Comparison of ENCODE assay signal across 18 cellular contexts in genomic region chr20:25725639-25726038, GRCh38. TPM values are rescaled to one million over a fixed set of nuclear protein-coding genes. Genes with fewer than 3 reads are reported as not detected.
DNase-seq lines count a peak whose midpoint lies in the region; ATAC-seq, FAIRE-seq and TF ChIP-seq lines count a peak whose summit lies in the region.
"Had no signal": no experiment of that assay in that cellular context is flagged by ENCODE, and none has a peak within 500 bp of the region (broad histone marks: within the 10 kb centered on the region; RNA-seq: fewer than 3 reads in every experiment).

No MANE protein-coding gene starts in this region.

- no peak overlapping the region for H3K4me3 Mint-ChIP-seq in activated naive CD4-positive, alpha-beta T cell treated with anti-CD3 and anti-CD28 coated beads for 36 hours
- H3K4me3 Mint-ChIP-seq: CD4-positive, alpha-beta T cell had no signal

- H3K4me3 ChIP-seq in DND-41 (ENCODE audit: low read depth in 1 of 2, low read length in 2 of 2) (peak overlapping the region in 1 of 2 experiments; percentile 39; a peak in 1 of 4 replicates), MM.1S (ENCODE audit: low read length) (no peak overlapping the region), GM12878 (no peak overlapping the region; the same call in 1 of the 2 replicates), SJCRH30 (no peak overlapping the region)
- H3K4me3 ChIP-seq: GM23248 had no signal

- H3K4me2 ChIP-seq in DND-41 (ENCODE audit: insufficient read depth, low read length) (peak overlapping the region; percentile 57), MM.1S (ENCODE audit: low read depth, low read length) (peak overlapping the region; percentile 13; the same call in 1 of the 2 replicates), GM12878 (ENCODE audit: control insufficient read depth, insufficient read depth) (0 out of 2 replicates have a peak overlapping the region, but pooled peaks have one; percentile 7)

- ATAC-seq in activated naive CD4-positive, alpha-beta T cell treated with anti-CD3 and anti-CD28 coated beads, Interleukin-2, amount 50 U/mL, for 72 hours: no peak
- ATAC-seq in DND-41 (ENCODE audit: insufficient read depth, low read depth): peak; percentile 79
- no peak; the same call in 1 of the 3 replicates for ATAC-seq in GM12878
- no peak for ATAC-seq in GM18907 (IDR thresholded peaks at IDR 0.05; ENCODE audit: unreplicated experiment)
- ATAC-seq: HCT116, PC-3 had no signal

- H3K9ac ChIP-seq in DND-41 (ENCODE audit: low read depth, low read length) (peak overlapping the region; percentile 25), MM.1S (ENCODE audit: low read length) (no peak overlapping the region), GM12878 (ENCODE audit: control insufficient read depth, insufficient read depth, low read length) (no peak overlapping the region)
- H3K9ac ChIP-seq: GM23248 had no signal

- peak overlapping the region; percentile 81 for H3K27ac Mint-ChIP-seq in activated naive CD4-positive, alpha-beta T cell treated with anti-CD3 and anti-CD28 coated beads for 36 hours
- no peak overlapping the region for H3K27ac Mint-ChIP-seq in activated naive CD4-positive, alpha-beta T cell treated with anti-CD3 and anti-CD28 coated beads, Interleukin-2, amount 50 U/mL, for 72 hours
- H3K27ac Mint-ChIP-seq: CD4-positive, alpha-beta T cell had no signal

- CTCF ChIA-PET in activated naive CD4-positive, alpha-beta T cell treated with anti-CD3 and anti-CD28 coated beads for 36 hours (lab: Charles Lee): no interaction called here
- CTCF ChIA-PET in GM12878 (lab: Yijun Ruan, JAX): no interaction called here

- TF ChIP-seq CTCF in DND-41 (IDR thresholded peaks at IDR 0.05; ENCODE audit: borderline replicate concordance, extremely low read depth, low read length, poor library complexity, severe bottlenecking) (no peak), MM.1S (IDR thresholded peaks at IDR 0.05; ENCODE audit: low read length) (no peak), GM12878 (IDR thresholded peaks at IDR 0.05 in 2 of 3, conservative IDR thresholded peaks at IDR 0.05 in 1 of 3; ENCODE audit: control insufficient read depth in 2 of 3, extremely low read depth in 1 of 3, insufficient read depth in 1 of 3, low read depth in 3 of 3, low read length in 3 of 3) (no peak)

- H3K4me1 ChIP-seq in DND-41 (ENCODE audit: insufficient read depth, low read length): peaks cover 15% of the 10 kb centered on the region
- no peaks in the 10 kb centered on the region for H3K4me1 ChIP-seq in MM.1S (ENCODE audit: low read length)
- no peaks in the 10 kb centered on the region for H3K4me1 ChIP-seq in GM12878 (ENCODE audit: control insufficient read depth, insufficient read depth, low read length)
- no peaks in the 10 kb centered on the region for H3K4me1 ChIP-seq in SJCRH30

- SMC1A ChIA-PET in GM12878 (lab: Charles Lee; ENCODE audit: uncharacterized antibody, unreplicated experiment): no interaction called here

- no peaks in the 10 kb centered on the region for H3K9me2 ChIP-seq in MM.1S (replicated peaks; ENCODE audit: insufficient read depth, low read length)

- no peaks in the 10 kb centered on the region for H3F3A ChIP-seq in MM.1S (ENCODE audit: insufficient read depth, low read length)

- no peaks in the 10 kb centered on the region for H4K20me1 ChIP-seq in DND-41 (ENCODE audit: insufficient read depth, low read length)
- no peaks in the 10 kb centered on the region for H4K20me1 ChIP-seq in MM.1S (ENCODE audit: insufficient read depth, low read length)
- H4K20me1 ChIP-seq in GM12878 (ENCODE audit: control insufficient read depth, insufficient read depth): no peaks in the 10 kb centered on the region

- in situ Hi-C loops in GM12878 (cut with MboI): no loop called here

- H3K79me2 ChIP-seq in DND-41 (ENCODE audit: insufficient read depth, low read length) (peaks cover 30% of the 10 kb centered on the region), MM.1S (ENCODE audit: low read length) (no peaks in the 10 kb centered on the region), GM12878 (ENCODE audit: control insufficient read depth, insufficient read depth, low read length) (no peaks in the 10 kb centered on the region)

- H3K27me3 Mint-ChIP-seq in activated naive CD4-positive, alpha-beta T cell treated with anti-CD3 and anti-CD28 coated beads for 36 hours (ENCODE audit: low read depth): no peaks in the 10 kb centered on the region
- H3K27me3 Mint-ChIP-seq: CD4-positive, alpha-beta T cell had no signal

- no peak for TF ChIP-seq POLR2A in GM12878 (IDR thresholded peaks at IDR 0.05; ENCODE audit: low read depth, low read length)

- no peak for FAIRE-seq in GM12878 (lab: Jason Lieb, UNC)

- H2AFZ ChIP-seq in DND-41 (ENCODE audit: low read depth, low read length) (peak overlapping the region; percentile 71), MM.1S (ENCODE audit: low read length) (no peak overlapping the region), GM12878 (ENCODE audit: control insufficient read depth, low read depth, low read length) (no peak overlapping the region)
- H2AFZ ChIP-seq: GM23248 had no signal

- no peak for DNase-seq in activated naive CD4-positive, alpha-beta T cell treated with anti-CD3 and anti-CD28 coated beads for 36 hours
- no peak for DNase-seq in activated naive CD4-positive, alpha-beta T cell treated with anti-CD3 and anti-CD28 coated beads, Interleukin-2, amount 50 U/mL, for 72 hours (ENCODE audit: low spot score in 2 of 2)
- DNase-seq in DND-41 (no peak), MM.1S (no peak), GM12878 (ENCODE audit: low read depth, low spot score) (no peak), SJCRH30 (no peak), NCI-H510A treated with DMSO at 0.1 percent for 48 hours (lab: John Stamatoyannopoulos, UW) (no peak)
- DNase-seq: CD4-positive, alpha-beta T cell; GM23248; NCI-H1436; NCI-H2029; NCI-H2171; NCI-H446; NCI-H748 treated with DMSO at 0.1 percent for 48 hours; PC-3 had no signal

- H3K9me3 Mint-ChIP-seq in activated naive CD4-positive, alpha-beta T cell treated with anti-CD3 and anti-CD28 coated beads for 36 hours: peaks cover 43% of the 10 kb centered on the region
- peaks cover 19 to 23% of the 10 kb centered on the region in 2 donors for H3K9me3 Mint-ChIP-seq in activated naive CD4-positive, alpha-beta T cell treated with anti-CD3 and anti-CD28 coated beads, Interleukin-2, amount 50 U/mL, for 72 hours

- TF ChIP-seq RAD21 in GM12878 (IDR thresholded peaks at IDR 0.05; ENCODE audit: insufficient read depth, low read depth, low read length): no peak

- peaks cover 6% of the 10 kb centered on the region for H3K36me3 ChIP-seq in DND-41 (ENCODE audit: insufficient read depth, low read length)
- no peaks in the 10 kb centered on the region for H3K36me3 ChIP-seq in MM.1S (replicated peaks; ENCODE audit: insufficient read depth, low read length)
- no peaks in the 10 kb centered on the region for H3K36me3 ChIP-seq in GM12878 (ENCODE audit: control insufficient read depth in 2 of 2, insufficient read depth in 2 of 2, low read length in 1 of 2)
- H3K36me3 ChIP-seq in SJCRH30: no peaks in the 10 kb centered on the region

- POLR2A ChIA-PET in GM12878 (lab: Charles Lee): no interaction called here

- BruUV-seq in GM12878 (replicated peaks; lab: Mats Ljungman, UMichigan): no TSS peak

- peaks cover 15% of the 10 kb centered on the region for H3K9me3 ChIP-seq in DND-41 (ENCODE audit: insufficient read depth, low read length, severe bottlenecking)
- H3K9me3 ChIP-seq in MM.1S (replicated peaks; ENCODE audit: insufficient read depth, low read length): no peaks in the 10 kb centered on the region
- peaks cover 5% of the 10 kb centered on the region; the same call in 2 of the 3 replicates for H3K9me3 ChIP-seq in GM12878 (replicated peaks; ENCODE audit: control insufficient read depth, insufficient read depth, low read length)
- peaks cover 13% of the 10 kb centered on the region; the same call in 1 of the 2 replicates for H3K9me3 ChIP-seq in SJCRH30 (replicated peaks)

- intact Hi-C loops in activated naive CD4-positive, alpha-beta T cell treated with anti-CD3 and anti-CD28 coated beads for 36 hours (cut with micrococcal nuclease): no loop called here
- intact Hi-C loops in GM12878 (cut with micrococcal nuclease; ENCODE audit: unreplicated experiment): no loop called here

- H3K27ac ChIP-seq in DND-41 (ENCODE audit: low read length) (peak overlapping the region; percentile 65), MM.1S (ENCODE audit: low read length) (no peak overlapping the region), GM12878 (ENCODE audit: control insufficient read depth, insufficient read depth) (no peak overlapping the region), SJCRH30 (no peak overlapping the region)
- H3K27ac ChIP-seq: GM23248, RWPE1 had no signal

- no peaks in the 10 kb centered on the region for H3K27me3 ChIP-seq in DND-41 (ENCODE audit: insufficient read depth, low read length, poor library complexity)
- H3K27me3 ChIP-seq in MM.1S (replicated peaks; ENCODE audit: insufficient read depth, low read length): no peaks in the 10 kb centered on the region
- H3K27me3 ChIP-seq in GM12878 (replicated peaks in 1 of 2; ENCODE audit: control insufficient read depth in 2 of 2, insufficient read depth in 2 of 2, low read length in 1 of 2): no peaks in the 10 kb centered on the region
- H3K27me3 ChIP-seq in SJCRH30: no peaks in the 10 kb centered on the region

- RAD21 ChIA-PET in GM12878 (lab: Charles Lee; ENCODE audit: unreplicated experiment): no interaction called here

- peaks cover 13% of the 10 kb centered on the region for H3K4me1 Mint-ChIP-seq in activated naive CD4-positive, alpha-beta T cell treated with anti-CD3 and anti-CD28 coated beads for 36 hours (ENCODE audit: low read depth)

- H3K36me3 Mint-ChIP-seq in activated naive CD4-positive, alpha-beta T cell treated with anti-CD3 and anti-CD28 coated beads for 36 hours (ENCODE audit: low read depth): peaks cover 35% of the 10 kb centered on the region
- peaks cover 22 to 24% of the 10 kb centered on the region in 2 donors for H3K36me3 Mint-ChIP-seq in activated naive CD4-positive, alpha-beta T cell treated with anti-CD3 and anti-CD28 coated beads, Interleukin-2, amount 50 U/mL, for 72 hours

- TF ChIP-seq EP300 in GM12878 (IDR thresholded peaks at IDR 0.05; ENCODE audit: borderline replicate concordance in 1 of 2, control insufficient read depth in 1 of 2, low read depth in 2 of 2, low read length in 2 of 2): no peak

RNA-seq across cellular contexts. Expression of gene ZNF337, which starts 29.0 kb away (rescaled TPM):
- 10 to 100 TPM; 12.2 to 12.6 TPM for total RNA-seq in activated naive CD4-positive, alpha-beta T cell treated with anti-CD3 and anti-CD28 coated beads for 36 hours
- total RNA-seq in activated naive CD4-positive, alpha-beta T cell treated with anti-CD3 and anti-CD28 coated beads, Interleukin-2, amount 50 U/mL, for 72 hours: 10 to 100 TPM; 14.3 to 17.2 TPM
- total RNA-seq in GM12878 (2013; cell fraction: nucleolus; rRNA removed): 37.8 and 45.4 TPM in 2 replicates
- 8.5 and 9.2 TPM in 2 replicates for total RNA-seq in GM12878 (2014; rRNA removed)
- 11.6 and 13.0 TPM in 2 replicates for total RNA-seq in GM12878 (2014; rRNA removed; fragmentation: Illumina TruSeq; extraction: Trizol)
- 9.0 and 9.6 TPM in 2 replicates for total RNA-seq in GM12878 (2021)
- polyA plus RNA-seq in GM12878 (2011; ENCODE audit: low read depth): 14.3 TPM
- 16.8 and 17.8 TPM in 2 replicates for polyA plus RNA-seq in GM12878 (2011; rRNA removed)
- 10.0 and 10.5 TPM in 2 replicates for polyA plus RNA-seq in GM12878 (2011; cell fraction: cytosol; rRNA removed)
- 34.2 and 49.8 TPM in 2 replicates for polyA plus RNA-seq in GM12878 (2011; cell fraction: nucleus; rRNA removed)
- 13.8 and 14.1 TPM in 2 replicates for polyA plus RNA-seq in GM12878 (2012)
- 14.9 and 18.6 TPM in 2 replicates for polyA plus RNA-seq in GM12878 (2014; fragmentation: Illumina TruSeq; extraction: Trizol)
- polyA plus RNA-seq in GM12878 (2014; fragmentation: Nextera tagmentation; extraction: Ambion mirVana): 1 to 10 TPM in 1 of 2 experiments, under 1 TPM in 1; 0.60 to 2.6 TPM
- polyA plus RNA-seq in GM12878 (2014; rRNA removed): 11.6 and 12.3 TPM in 2 replicates
- polyA plus RNA-seq in GM12878 (2016; fragmentation: Nextera tagmentation; extraction: Ambion mirVana): 1 to 10 TPM; 4.1 to 5.7 TPM
- polyA minus RNA-seq in GM12878 (2011; rRNA and poly(A)+ RNA removed): 15.7 and 18.1 TPM in 2 replicates
- 3.1 and 5.4 TPM in 2 replicates for polyA minus RNA-seq in GM12878 (2011; cell fraction: cytosol; rRNA and poly(A)+ RNA removed)
- polyA minus RNA-seq in GM12878 (2011; cell fraction: nucleus; rRNA and poly(A)+ RNA removed): 10.3 and 11.3 TPM in 2 replicates
- total RNA-seq in SJCRH30 (2014; rRNA removed; shearing (Covaris generic)): 15.0 and 16.6 TPM in 2 replicates

Comparison
In these comparisons a context has a peak if more than half of its experiments do, and no peak if none do; other contexts are left out.
1. H3K4me2 ChIP-seq: peak in every context shown above with its lines; median percentile 57 in DND-41; 13 in MM.1S; 7 in GM12878.